ENCODE assay signal across 1 cellular context in the genomic region with DNA sequence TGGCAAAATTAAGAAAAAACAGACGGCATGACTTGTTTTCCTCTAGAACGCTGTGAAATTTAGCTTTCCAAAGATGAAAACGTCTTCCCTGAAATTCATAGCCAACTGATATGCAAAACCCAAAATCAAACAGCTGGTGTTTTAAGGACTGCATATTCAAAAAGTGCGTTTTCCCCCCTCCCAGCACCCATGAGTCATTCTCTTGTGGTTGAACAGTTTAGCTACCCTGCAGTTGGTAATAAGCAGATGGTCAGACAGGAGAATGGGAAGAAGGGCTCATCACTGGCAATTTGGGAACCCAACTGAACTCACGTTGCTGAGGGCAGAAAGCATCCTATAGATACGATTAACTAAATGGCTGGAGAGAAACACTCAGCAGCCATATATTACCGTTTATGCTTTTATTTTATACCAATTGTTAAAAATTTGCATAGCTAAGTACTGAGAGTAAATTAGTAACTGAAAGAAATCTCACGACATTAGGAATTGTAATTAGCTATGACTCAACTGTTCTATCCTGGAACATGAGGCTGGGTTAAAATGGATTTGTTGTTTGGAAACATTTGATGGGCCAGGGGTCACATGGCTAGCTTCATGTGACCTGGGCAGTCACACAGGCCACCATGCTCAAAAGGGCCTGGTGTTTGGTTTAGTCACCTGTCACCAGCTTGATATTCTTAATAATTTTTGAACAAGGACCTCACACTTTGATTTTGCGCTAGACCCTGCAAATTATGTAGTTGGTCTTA.
TF ChIP-seq lines count a peak whose summit lies in the region.

No MANE protein-coding gene starts in this region.

TF ChIP-seq in HepG2, 621 proteins besides CTCF, POLR2A, EP300 and RAD21:
- TF ChIP-seq, protein P1, sequence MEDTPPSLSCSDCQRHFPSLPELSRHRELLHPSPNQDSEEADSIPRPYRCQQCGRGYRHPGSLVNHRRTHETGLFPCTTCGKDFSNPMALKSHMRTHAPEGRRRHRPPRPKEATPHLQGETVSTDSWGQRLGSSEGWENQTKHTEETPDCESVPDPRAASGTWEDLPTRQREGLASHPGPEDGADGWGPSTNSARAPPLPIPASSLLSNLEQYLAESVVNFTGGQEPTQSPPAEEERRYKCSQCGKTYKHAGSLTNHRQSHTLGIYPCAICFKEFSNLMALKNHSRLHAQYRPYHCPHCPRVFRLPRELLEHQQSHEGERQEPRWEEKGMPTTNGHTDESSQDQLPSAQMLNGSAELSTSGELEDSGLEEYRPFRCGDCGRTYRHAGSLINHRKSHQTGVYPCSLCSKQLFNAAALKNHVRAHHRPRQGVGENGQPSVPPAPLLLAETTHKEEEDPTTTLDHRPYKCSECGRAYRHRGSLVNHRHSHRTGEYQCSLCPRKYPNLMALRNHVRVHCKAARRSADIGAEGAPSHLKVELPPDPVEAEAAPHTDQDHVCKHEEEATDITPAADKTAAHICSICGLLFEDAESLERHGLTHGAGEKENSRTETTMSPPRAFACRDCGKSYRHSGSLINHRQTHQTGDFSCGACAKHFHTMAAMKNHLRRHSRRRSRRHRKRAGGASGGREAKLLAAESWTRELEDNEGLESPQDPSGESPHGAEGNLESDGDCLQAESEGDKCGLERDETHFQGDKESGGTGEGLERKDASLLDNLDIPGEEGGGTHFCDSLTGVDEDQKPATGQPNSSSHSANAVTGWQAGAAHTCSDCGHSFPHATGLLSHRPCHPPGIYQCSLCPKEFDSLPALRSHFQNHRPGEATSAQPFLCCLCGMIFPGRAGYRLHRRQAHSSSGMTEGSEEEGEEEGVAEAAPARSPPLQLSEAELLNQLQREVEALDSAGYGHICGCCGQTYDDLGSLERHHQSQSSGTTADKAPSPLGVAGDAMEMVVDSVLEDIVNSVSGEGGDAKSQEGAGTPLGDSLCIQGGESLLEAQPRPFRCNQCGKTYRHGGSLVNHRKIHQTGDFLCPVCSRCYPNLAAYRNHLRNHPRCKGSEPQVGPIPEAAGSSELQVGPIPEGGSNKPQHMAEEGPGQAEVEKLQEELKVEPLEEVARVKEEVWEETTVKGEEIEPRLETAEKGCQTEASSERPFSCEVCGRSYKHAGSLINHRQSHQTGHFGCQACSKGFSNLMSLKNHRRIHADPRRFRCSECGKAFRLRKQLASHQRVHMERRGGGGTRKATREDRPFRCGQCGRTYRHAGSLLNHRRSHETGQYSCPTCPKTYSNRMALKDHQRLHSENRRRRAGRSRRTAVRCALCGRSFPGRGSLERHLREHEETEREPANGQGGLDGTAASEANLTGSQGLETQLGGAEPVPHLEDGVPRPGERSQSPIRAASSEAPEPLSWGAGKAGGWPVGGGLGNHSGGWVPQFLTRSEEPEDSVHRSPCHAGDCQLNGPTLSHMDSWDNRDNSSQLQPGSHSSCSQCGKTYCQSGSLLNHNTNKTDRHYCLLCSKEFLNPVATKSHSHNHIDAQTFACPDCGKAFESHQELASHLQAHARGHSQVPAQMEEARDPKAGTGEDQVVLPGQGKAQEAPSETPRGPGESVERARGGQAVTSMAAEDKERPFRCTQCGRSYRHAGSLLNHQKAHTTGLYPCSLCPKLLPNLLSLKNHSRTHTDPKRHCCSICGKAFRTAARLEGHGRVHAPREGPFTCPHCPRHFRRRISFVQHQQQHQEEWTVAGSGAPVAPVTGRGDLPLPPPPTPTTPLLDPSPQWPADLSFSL (CRISPR knock-in tag; IDR thresholded peaks at IDR 0.05) = no peak
- TF ChIP-seq PCBP1 (IDR thresholded peaks at IDR 0.05; ENCODE audit: borderline replicate concordance, low read depth, low read length) = no peak
- TF ChIP-seq ELF4 (CRISPR knock-in tag; IDR thresholded peaks at IDR 0.05; ENCODE audit: borderline replicate concordance) = no peak
- TF ChIP-seq PAX8 (CRISPR knock-in tag; IDR thresholded peaks at IDR 0.05; ENCODE audit: borderline replicate concordance) = no peak
- no peak for TF ChIP-seq TBX2 (CRISPR knock-in tag; IDR thresholded peaks at IDR 0.05; ENCODE audit: borderline replicate concordance)
- TF ChIP-seq, protein P2, sequence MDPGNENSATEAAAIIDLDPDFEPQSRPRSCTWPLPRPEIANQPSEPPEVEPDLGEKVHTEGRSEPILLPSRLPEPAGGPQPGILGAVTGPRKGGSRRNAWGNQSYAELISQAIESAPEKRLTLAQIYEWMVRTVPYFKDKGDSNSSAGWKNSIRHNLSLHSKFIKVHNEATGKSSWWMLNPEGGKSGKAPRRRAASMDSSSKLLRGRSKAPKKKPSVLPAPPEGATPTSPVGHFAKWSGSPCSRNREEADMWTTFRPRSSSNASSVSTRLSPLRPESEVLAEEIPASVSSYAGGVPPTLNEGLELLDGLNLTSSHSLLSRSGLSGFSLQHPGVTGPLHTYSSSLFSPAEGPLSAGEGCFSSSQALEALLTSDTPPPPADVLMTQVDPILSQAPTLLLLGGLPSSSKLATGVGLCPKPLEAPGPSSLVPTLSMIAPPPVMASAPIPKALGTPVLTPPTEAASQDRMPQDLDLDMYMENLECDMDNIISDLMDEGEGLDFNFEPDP (CRISPR knock-in tag; conservative IDR thresholded peaks at IDR 0.05) = no peak
- TF ChIP-seq, protein P3, sequence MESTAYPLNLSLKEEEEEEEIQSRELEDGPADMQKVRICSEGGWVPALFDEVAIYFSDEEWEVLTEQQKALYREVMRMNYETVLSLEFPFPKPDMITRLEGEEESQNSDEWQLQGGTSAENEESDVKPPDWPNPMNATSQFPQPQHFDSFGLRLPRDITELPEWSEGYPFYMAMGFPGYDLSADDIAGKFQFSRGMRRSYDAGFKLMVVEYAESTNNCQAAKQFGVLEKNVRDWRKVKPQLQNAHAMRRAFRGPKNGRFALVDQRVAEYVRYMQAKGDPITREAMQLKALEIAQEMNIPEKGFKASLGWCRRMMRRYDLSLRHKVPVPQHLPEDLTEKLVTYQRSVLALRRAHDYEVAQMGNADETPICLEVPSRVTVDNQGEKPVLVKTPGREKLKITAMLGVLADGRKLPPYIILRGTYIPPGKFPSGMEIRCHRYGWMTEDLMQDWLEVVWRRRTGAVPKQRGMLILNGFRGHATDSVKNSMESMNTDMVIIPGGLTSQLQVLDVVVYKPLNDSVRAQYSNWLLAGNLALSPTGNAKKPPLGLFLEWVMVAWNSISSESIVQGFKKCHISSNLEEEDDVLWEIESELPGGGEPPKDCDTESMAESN (CRISPR knock-in tag; conservative IDR thresholded peaks at IDR 0.05) = no peak
- no peak for TF ChIP-seq CCDC6 (CRISPR knock-in tag; IDR thresholded peaks at IDR 0.05)
- TF ChIP-seq MAFF (IDR thresholded peaks at IDR 0.05; ENCODE audit: low read depth, low read length) = no peak
- no peak for TF ChIP-seq DNMT3B (CRISPR knock-in tag; conservative IDR thresholded peaks at IDR 0.05)
